Comparison of ENCODE assay signal across 12 cellular contexts in the genomic region with DNA sequence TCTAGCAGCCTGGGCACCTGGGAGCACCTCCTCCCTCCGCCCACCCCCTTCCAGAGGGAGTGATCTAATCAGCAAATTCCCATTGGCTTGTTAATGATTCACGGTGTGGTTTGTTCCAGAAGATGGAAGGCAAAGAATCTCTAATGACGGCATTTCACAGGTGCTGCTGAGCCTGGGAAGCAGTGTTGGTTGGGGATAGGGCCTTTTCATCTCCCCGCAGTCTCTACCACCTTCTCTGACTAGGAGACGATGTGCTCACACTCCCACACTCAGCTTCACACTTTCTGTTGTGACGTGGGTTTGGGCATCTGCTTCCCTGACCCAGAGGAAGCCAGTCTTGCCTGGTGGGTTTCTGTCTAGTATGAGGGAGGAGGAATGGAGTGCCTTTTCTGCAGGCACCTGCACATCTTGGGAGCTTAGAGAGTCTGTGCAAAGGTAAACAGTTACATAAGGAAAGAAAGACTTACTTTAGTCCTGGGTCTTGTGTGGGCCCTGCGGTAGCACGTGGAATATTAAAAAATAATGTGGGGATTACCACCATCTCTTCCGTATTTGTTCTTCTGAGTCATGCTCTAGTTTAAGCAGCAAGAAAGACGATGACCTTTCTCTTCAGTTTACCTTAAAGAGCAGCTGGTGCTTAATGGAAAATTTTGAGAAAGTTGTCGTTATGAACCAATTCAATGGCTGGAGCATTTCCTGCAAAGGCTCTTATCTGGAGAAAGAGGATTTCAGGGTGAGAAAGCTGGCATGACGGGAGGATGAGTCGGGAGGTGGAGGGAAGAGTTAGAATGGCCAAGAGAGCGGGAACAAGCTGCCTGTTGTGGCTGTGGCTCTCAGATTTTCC.
DNase-seq lines count a peak whose midpoint lies in the region; ATAC-seq and TF ChIP-seq lines count a peak whose summit lies in the region.
"Had no signal": no experiment of that assay in that cellular context is flagged by ENCODE, and none has a peak within 500 bp of the region (broad histone marks: within the 10 kb centered on the region; RNA-seq: fewer than 3 reads in every experiment).

No MANE protein-coding gene starts in this region.

- H3K9me3 ChIP-seq in BLaER1 (no peaks in the 10 kb centered on the region), lung (ENCODE audit: control insufficient read depth in 2 of 2, insufficient read depth in 1 of 2, low read length in 1 of 2) (no peaks in the 10 kb centered on the region)
- H3K9me3 ChIP-seq: suprapubic skin had no signal

- H3K36me3 ChIP-seq in BLaER1 (no peaks in the 10 kb centered on the region), lung (ENCODE audit: control insufficient read depth in 2 of 2, insufficient read depth in 2 of 2, low read length in 2 of 2) (no peaks in the 10 kb centered on the region)
- H3K36me3 ChIP-seq: suprapubic skin had no signal

- peak overlapping the region; percentile 82 for H3K4me2 ChIP-seq in BLaER1

- H3K27me3 ChIP-seq in BLaER1: no peaks in the 10 kb centered on the region
- H3K27me3 ChIP-seq in lung (ENCODE audit: control insufficient read depth, insufficient read depth): no peaks in the 10 kb centered on the region
- H3K27me3 ChIP-seq: suprapubic skin had no signal

- ATAC-seq in lung (ENCODE audit: insufficient read depth, low FRiP score) (peak; percentile 49), GM19324 (IDR thresholded peaks at IDR 0.05; ENCODE audit: low FRiP score, unreplicated experiment) (no peak), HG03025 (IDR thresholded peaks at IDR 0.05; ENCODE audit: low FRiP score, unreplicated experiment) (no peak), GM21423 (IDR thresholded peaks at IDR 0.05; ENCODE audit: unreplicated experiment) (no peak)

- WGBS in lung, 2 donors: 67 to 68% methylated on average over 14 of the region's 14 CpGs

- no peaks in the 10 kb centered on the region for H4K20me1 ChIP-seq in BLaER1

- H3K9ac ChIP-seq in BLaER1: peak overlapping the region; percentile 72; the same call in 1 of the 2 replicates

- 0 out of 2 replicates have a peak overlapping the region, but pooled peaks have one; percentile 17 for H3K4me3 ChIP-seq in BLaER1
- no peak overlapping the region for H3K4me3 ChIP-seq in lung
- H3K4me3 ChIP-seq: suprapubic skin had no signal

- DNase-seq in HT1080 (ENCODE audit: low read depth): peak; percentile 84
- DNase-seq in lung (ENCODE audit: low spot score): no peak
- no peak for DNase-seq in stimulated activated CD4-positive, alpha-beta T cell treated with anti-CD3 and anti-CD28 coated beads, Interleukin-4, amount 100 ng/mL, for 1 hour
- DNase-seq: activated T-cell treated with anti-CD3 and anti-CD28 coated beads, Interleukin-2, amount 50 U/mL, for 24 hours; CD4-positive, alpha-beta memory T cell; NCI-H1694 treated with DMSO at 0.1 percent for 48 hours had no signal

- H3K27ac ChIP-seq in BLaER1 (peak overlapping the region; percentile 73; the same call in 1 of the 2 replicates), angular gyrus (ENCODE audit: low read depth, low read length) (peak overlapping the region; percentile 42), lung (ENCODE audit: low read depth in 1 of 2, low read length in 1 of 2) (no peak overlapping the region)
- H3K27ac ChIP-seq: suprapubic skin had no signal

- H3K4me1 ChIP-seq in BLaER1 (peaks cover 55% of the 10 kb centered on the region), lung (ENCODE audit: control insufficient read depth in 2 of 2, insufficient read depth in 2 of 2, low read length in 2 of 2) (peaks cover 0 to 10% of the 10 kb centered on the region in 2 donors)
- H3K4me1 ChIP-seq: suprapubic skin had no signal

- TF ChIP-seq CTCF in lung (IDR thresholded peaks at IDR 0.05; ENCODE audit: control extremely low read depth, extremely low read depth): no peak

Comparison
In these comparisons a context has a peak if more than half of its experiments do, and no peak if none do; other contexts are left out.
1. H3K27ac ChIP-seq: peak in BLaER1 (single experiment) and angular gyrus (single experiment); none in lung (0 of 2).